ENCODE assay signal across 9 cellular contexts in the genomic region with DNA sequence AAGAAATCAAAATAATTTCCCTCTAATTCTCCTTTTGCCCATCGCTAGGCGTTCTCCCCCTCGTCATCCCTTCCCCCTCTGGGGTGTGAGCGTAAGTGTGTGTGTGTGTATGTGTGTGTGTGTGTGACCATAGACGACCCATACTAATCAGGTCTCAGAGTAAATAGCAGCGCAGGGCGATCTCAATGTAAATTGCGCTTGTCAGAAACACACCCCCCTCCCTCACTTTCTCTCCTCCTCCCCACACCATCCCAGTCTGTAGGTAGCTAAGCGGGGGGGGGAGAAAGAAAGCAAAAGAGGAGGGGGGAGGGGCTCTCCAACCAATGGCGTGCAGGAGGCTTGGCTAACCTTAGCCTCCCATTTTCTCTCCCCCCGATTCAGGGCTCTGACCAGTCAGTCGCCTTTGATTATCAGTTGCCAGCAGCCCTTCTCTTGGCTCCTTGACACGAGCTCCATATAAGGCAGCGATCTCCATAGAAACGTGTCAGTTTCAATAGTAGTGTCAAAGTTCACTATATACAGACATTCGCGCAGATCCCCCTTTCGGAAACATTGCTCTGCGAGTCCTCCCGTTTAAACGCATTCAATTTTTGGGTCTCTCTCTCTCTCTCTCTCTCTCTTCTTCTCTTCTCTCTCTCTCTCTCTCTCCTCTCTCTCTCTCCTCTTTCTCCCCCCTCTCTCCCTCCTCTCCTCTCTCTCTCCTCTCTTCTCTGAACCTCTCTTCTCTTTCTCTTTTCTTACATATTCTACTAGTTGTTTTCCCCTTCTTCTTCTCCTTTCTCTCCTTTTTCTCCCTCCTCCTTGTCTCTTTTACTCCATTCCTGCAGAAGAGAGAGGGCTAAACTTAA. TPM values are rescaled to one million over a fixed set of nuclear protein-coding genes. Genes with fewer than 3 reads are reported as not detected.
DNase-seq lines count a peak whose midpoint lies in the region; ATAC-seq and TF ChIP-seq lines count a peak whose summit lies in the region.
"Had no signal": no experiment of that assay in that cellular context is flagged by ENCODE, and none has a peak within 500 bp of the region (broad histone marks: within the 10 kb centered on the region; RNA-seq: fewer than 3 reads in every experiment).

Gene NR2F1, plus strand, starts transcription at position 546 of the 848 bp plus-strand sequence. CDS start 1,802 bp downstream, outside the sequence.

- H3K4me1 ChIP-seq in gastrocnemius medialis: peaks cover 26 to 37% of the 10 kb centered on the region in 2 donors

- POLR2A ChIA-PET in HEK293T (lab: Yijun Ruan, JAX): interaction anchor here (0.6 to 9.6 kb wide), 19 partner anchors 9 to 637 kb away, joined by 3 to 151 read pairs (median 3); no protein-coding TSS in a partner anchor

- CTCF ChIA-PET in HEK293T (lab: Yijun Ruan, JAX): interaction anchor here (0.6 to 1.4 kb wide), 13 partner anchors 15 to 1250 kb away, joined by 3 to 6 read pairs (median 3); no protein-coding TSS in a partner anchor

- no peak for ATAC-seq in gastrocnemius medialis
- ATAC-seq in GM21619 (IDR thresholded peaks at IDR 0.05; ENCODE audit: unreplicated experiment): no peak

- H3K4me3 ChIP-seq in iPS-11a (ENCODE audit: low read depth, low read length) (peak within 1 kb of the TSS; percentile 13), gastrocnemius medialis (peak within 1 kb of the TSS; percentile 40 to 69 (median 52))

- no peak within 1 kb of the TSS for H3K27ac ChIP-seq in gastrocnemius medialis

- in situ Hi-C loops in gastrocnemius medialis (cut with MboI; ENCODE audit: low sequenced_read_pairs in 4 of 4): loop anchor here in 2 of 4 donors (10.0 to 25.0 kb wide), 3 partner anchors 204 to 332 kb away; no protein-coding TSS in a partner anchor

- intact Hi-C loops in gastrocnemius medialis (cut with DNase I; ENCODE audit: low total_unique reads): loop anchor here (5.0 kb wide), 1 partner anchor 334 kb away; no protein-coding TSS in a partner anchor

- TF ChIP-seq POLR2A in gastrocnemius medialis (IDR thresholded peaks at IDR 0.05): no peak

- H3K9me3 ChIP-seq in gastrocnemius medialis: no peaks in the 10 kb centered on the region

- peak in 10 of 14 donors; percentile 42 to 99 (median 68) for DNase-seq in C1 segment of cervical spinal cord (lab: John Stamatoyannopoulos, UW)
- DNase-seq in HEK293T (ENCODE audit: extremely low spot score): peak; percentile 75
- peak; percentile 91 for DNase-seq in NCI-H446 treated with DMSO at 0.1 percent for 48 hours (lab: John Stamatoyannopoulos, UW)
- peak in 50 of 58 donors; percentile 30 to 84 (median 68) for DNase-seq in anterior cingulate cortex (lab: John Stamatoyannopoulos, UW)
- no peak for DNase-seq in gastrocnemius medialis
- no peak for DNase-seq in activated CD8-positive, alpha-beta memory T cell treated with anti-CD3 and anti-CD28 coated beads, Interleukin-2, amount 50 U/mL, for 48 hours

- H3K27me3 ChIP-seq in gastrocnemius medialis: peaks cover 79 to 85% (median 81%) of the 10 kb centered on the region in 3 donors

- no peaks in the 10 kb centered on the region for H3K36me3 ChIP-seq in gastrocnemius medialis

- TF ChIP-seq CTCF in gastrocnemius medialis (IDR thresholded peaks at IDR 0.05 in 4 of 5, conservative IDR thresholded peaks at IDR 0.05 in 1 of 5): peak in 2 of 5 experiments; percentile 59 to 66

TF ChIP-seq in HEK293T, 16 proteins besides CTCF, POLR2A, EP300 and RAD21:
- TF ChIP-seq FOXM1 (IDR thresholded peaks at IDR 0.05; ENCODE audit: borderline replicate concordance): peak; percentile 84; the same call in 1 of the 2 replicates
- TF ChIP-seq SUZ12 (IDR thresholded peaks at IDR 0.05): no peak
- TF ChIP-seq ZNF384 (IDR thresholded peaks at IDR 0.05): peak; percentile 85
- TF ChIP-seq PKNOX1 (IDR thresholded peaks at IDR 0.05): peak; percentile 73
- TF ChIP-seq CTBP1 (IDR thresholded peaks at IDR 0.05; ENCODE audit: borderline replicate concordance): peak; percentile 93
- TF ChIP-seq LEF1 (IDR thresholded peaks at IDR 0.05; ENCODE audit: borderline replicate concordance): no peak
- TF ChIP-seq BHLHE40 (IDR thresholded peaks at IDR 0.05; ENCODE audit: borderline replicate concordance): no peak
- TF ChIP-seq TARDBP (IDR thresholded peaks at IDR 0.05): no peak
- no peak for TF ChIP-seq NFRKB (IDR thresholded peaks at IDR 0.05)
- peak; percentile 43; the same call in 1 of the 2 replicates for TF ChIP-seq ARNT (IDR thresholded peaks at IDR 0.05)
TF ChIP-seq in HEK293T: peak in this region for 5.

RNA-seq across cellular contexts. Expression of gene NR2F1, which starts in this region (rescaled TPM):
- under 1 TPM in 2 of 4 donors, not detected in 2; 0.36 to 0.55 TPM for total RNA-seq in gastrocnemius medialis
- total RNA-seq: T-helper 2 cell treated with Interferon-gamma antibody and Interleukin-4, amounts not matched to agents 100 ng/mL and 5 ng/mL, for 36 hours had no signal

Comparison
In these comparisons a context has a peak if more than half of its experiments do, and no peak if none do; other contexts are left out.
1. DNase-seq: peak in C1 segment of cervical spinal cord (10 of 14), HEK293T (single experiment), NCI-H446 treated with DMSO at 0.1 percent for 48 hours (single experiment) and anterior cingulate cortex (50 of 58); none in gastrocnemius medialis (0 of 2) and activated CD8-positive, alpha-beta memory T cell treated with anti-CD3 and anti-CD28 coated beads, Interleukin-2, amount 50 U/mL, for 48 hours (single experiment).